Comparison of ENCODE assay signal across 38 cellular contexts in the genomic region with DNA sequence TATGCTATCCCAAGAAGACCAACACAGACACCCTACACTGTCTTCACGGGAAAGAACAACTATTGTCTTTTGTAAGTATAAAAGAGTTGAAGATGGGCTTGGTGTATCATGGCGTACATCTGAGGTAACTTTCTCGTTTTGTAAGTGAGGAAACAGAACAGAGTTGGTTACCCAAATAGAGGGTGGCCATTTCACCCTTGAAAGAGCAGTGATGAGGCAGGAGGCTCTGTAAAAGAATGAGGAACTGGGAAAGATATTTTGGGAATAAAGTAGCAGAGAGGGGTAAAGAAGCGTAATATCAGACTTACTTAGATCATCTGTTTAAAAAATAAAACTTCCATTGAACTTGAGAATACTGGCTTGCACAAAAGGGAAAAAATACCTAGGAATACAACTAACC. TPM values are rescaled to one million over a fixed set of nuclear protein-coding genes. Genes with fewer than 3 reads are reported as not detected.
"Had no signal": no experiment of that assay in that cellular context is flagged by ENCODE, and none has a peak within 500 bp of the region (broad histone marks: within the 10 kb centered on the region; RNA-seq: fewer than 3 reads in every experiment).

No MANE protein-coding gene starts in this region.

- H3K9me3 ChIP-seq: adrenal gland, esophagus squamous epithelium had no signal

- H3K4me1 Mint-ChIP-seq: activated CD4-positive, alpha-beta T cell treated with anti-CD3 and anti-CD28 coated beads for 36 hours; activated CD4-positive, alpha-beta T cell treated with anti-CD3 and anti-CD28 coated beads, Interleukin-2, amount 10 ng/mL, durations not matched to agents 24 days and 14 days; activated CD8-positive, alpha-beta memory T cell treated with anti-CD3 and anti-CD28 coated beads, Interleukin-2, amount 10 ng/mL, durations not matched to agents 7 days and 5 days; activated naive CD4-positive, alpha-beta T cell treated with anti-CD3 and anti-CD28 coated beads, Interleukin-2, amount 50 U/mL, for 24 hours; activated naive CD8-positive, alpha-beta T cell treated with anti-CD3 and anti-CD28 coated beads for 36 hours had no signal

- ATAC-seq: activated CD4-positive, alpha-beta T cell treated with anti-CD3 and anti-CD28 coated beads for 36 hours; activated CD8-positive, alpha-beta memory T cell treated with anti-CD3 and anti-CD28 coated beads, Interleukin-2, amount 10 ng/mL, durations not matched to agents 7 days and 5 days; activated CD8-positive, alpha-beta T cell treated with anti-CD3 and anti-CD28 coated beads, Interleukin-2, amount 10 ng/mL, durations not matched to agents 7 days and 5 days; activated naive CD8-positive, alpha-beta T cell treated with anti-CD3 and anti-CD28 coated beads, Interleukin-2, amount 50 U/mL, for 24 hours; body of pancreas; gastroesophageal sphincter; heart right ventricle had no signal

- H3K36me3 Mint-ChIP-seq: activated CD8-positive, alpha-beta memory T cell treated with anti-CD3 and anti-CD28 coated beads, Interleukin-2, amount 10 ng/mL, durations not matched to agents 7 days and 5 days; activated naive CD4-positive, alpha-beta T cell treated with anti-CD3 and anti-CD28 coated beads, Interleukin-2, amount 50 U/mL, for 24 hours had no signal

- DNase-seq: activated CD4-positive, alpha-beta memory T cell treated with anti-CD3 and anti-CD28 coated beads for 36 hours; activated CD4-positive, alpha-beta T cell treated with anti-CD3 and anti-CD28 coated beads for 36 hours; activated CD4-positive, alpha-beta T cell treated with anti-CD3 and anti-CD28 coated beads, Interleukin-2, amount 10 ng/mL, durations not matched to agents 24 days and 14 days; activated CD4-positive, CD25-positive, alpha-beta regulatory T cell; activated CD4-positive, CD25-positive, alpha-beta regulatory T cell treated with anti-CD3 and anti-CD28 coated beads, Interleukin-2, amount 50 U/mL, for 72 hours; activated CD8-positive, alpha-beta memory T cell treated with anti-CD3 and anti-CD28 coated beads, Interleukin-2, amount 10 ng/mL, durations not matched to agents 7 days and 5 days; activated CD8-positive, alpha-beta memory T cell treated with anti-CD3 and anti-CD28 coated beads, Interleukin-2, amount 50 U/mL, for 4 hours; activated CD8-positive, alpha-beta T cell treated with anti-CD3 and anti-CD28 coated beads, Interleukin-2, amount 10 ng/mL, durations not matched to agents 7 days and 5 days; activated effector memory CD4-positive, alpha-beta T cell treated with anti-CD3 and anti-CD28 coated beads, Interleukin-2, amount 50 U/mL, for 16 hours; activated naive CD4-positive, alpha-beta T cell treated with anti-CD3 and anti-CD28 coated beads for 36 hours; activated naive CD8-positive, alpha-beta T cell treated with anti-CD3 and anti-CD28 coated beads for 36 hours; activated naive CD8-positive, alpha-beta T cell treated with anti-CD3 and anti-CD28 coated beads, Interleukin-2, amount 50 U/mL, for 24 hours; activated T-cell treated with anti-CD3 and anti-CD28 coated beads, Interleukin-2, amount 50 U/mL, for 1 hour; activated T-cell treated with anti-CD3 and anti-CD28 coated beads, Interleukin-2, amount 50 U/mL, for 48 hours; adrenal gland; amygdala; aorta; body of pancreas; cortex of kidney; dermis blood vessel endothelial cell; effector CD8-positive, alpha-beta T cell; esophagus squamous epithelium; foreskin melanocyte; heart right ventricle; T-helper 2 cell; WERI-Rb-1 had no signal

- H3K4me3 ChIP-seq: adrenal gland, body of pancreas, esophagus squamous epithelium, gastroesophageal sphincter, heart right ventricle had no signal

- H3K27ac Mint-ChIP-seq: activated CD4-positive, alpha-beta memory T cell treated with anti-CD3 and anti-CD28 coated beads for 36 hours; activated CD4-positive, alpha-beta T cell treated with anti-CD3 and anti-CD28 coated beads for 36 hours; activated CD4-positive, alpha-beta T cell treated with anti-CD3 and anti-CD28 coated beads, Interleukin-2, amount 10 ng/mL, durations not matched to agents 24 days and 14 days; activated CD8-positive, alpha-beta memory T cell treated with anti-CD3 and anti-CD28 coated beads, Interleukin-2, amount 10 ng/mL, durations not matched to agents 7 days and 5 days; activated CD8-positive, alpha-beta T cell treated with anti-CD3 and anti-CD28 coated beads, Interleukin-2, amount 10 ng/mL, durations not matched to agents 7 days and 5 days; activated naive CD4-positive, alpha-beta T cell treated with anti-CD3 and anti-CD28 coated beads for 36 hours; activated naive CD4-positive, alpha-beta T cell treated with anti-CD3 and anti-CD28 coated beads, Interleukin-2, amount 50 U/mL, for 24 hours; activated naive CD8-positive, alpha-beta T cell treated with anti-CD3 and anti-CD28 coated beads for 36 hours; activated naive CD8-positive, alpha-beta T cell treated with anti-CD3 and anti-CD28 coated beads, Interleukin-2, amount 50 U/mL, for 24 hours; activated T-helper 1 cell treated with anti-CD3 and anti-CD28 coated beads, Interleukin-12 subunit alpha, Interleukin-12 subunit beta, Interleukin-2, Interleukin-4 antibody, amounts not matched to agents 30 ng/mL and 10 ng/mL and 1 ng/mL, durations not matched to agents 14 hours and 24 hours and 36 hours; activated T-helper 2 cell treated with anti-CD3 and anti-CD28 coated beads, Interferon-gamma antibody, Interleukin-2, Interleukin-4, amounts not matched to agents 10 μg/mL and 5 μg/mL and 100 μg/mL, durations not matched to agents 14 hours and 24 hours and 36 hours had no signal

- H3K4me3 Mint-ChIP-seq: activated CD4-positive, alpha-beta memory T cell treated with anti-CD3 and anti-CD28 coated beads for 36 hours; activated CD4-positive, alpha-beta T cell treated with anti-CD3 and anti-CD28 coated beads for 36 hours; activated CD4-positive, alpha-beta T cell treated with anti-CD3 and anti-CD28 coated beads, Interleukin-2, amount 10 ng/mL, durations not matched to agents 24 days and 14 days; activated CD8-positive, alpha-beta memory T cell treated with anti-CD3 and anti-CD28 coated beads, Interleukin-2, amount 10 ng/mL, durations not matched to agents 7 days and 5 days; activated CD8-positive, alpha-beta T cell treated with anti-CD3 and anti-CD28 coated beads, Interleukin-2, amount 10 ng/mL, durations not matched to agents 7 days and 5 days; activated naive CD4-positive, alpha-beta T cell treated with anti-CD3 and anti-CD28 coated beads for 36 hours; activated naive CD4-positive, alpha-beta T cell treated with anti-CD3 and anti-CD28 coated beads, Interleukin-2, amount 50 U/mL, for 24 hours; activated naive CD8-positive, alpha-beta T cell treated with anti-CD3 and anti-CD28 coated beads for 36 hours; activated naive CD8-positive, alpha-beta T cell treated with anti-CD3 and anti-CD28 coated beads, Interleukin-2, amount 50 U/mL, for 24 hours; activated T-helper 1 cell treated with anti-CD3 and anti-CD28 coated beads, Interleukin-12 subunit alpha, Interleukin-12 subunit beta, Interleukin-2, Interleukin-4 antibody, amounts not matched to agents 30 ng/mL and 10 ng/mL and 1 ng/mL, durations not matched to agents 14 hours and 24 hours and 36 hours had no signal

- H3K4me1 ChIP-seq: adrenal gland, body of pancreas, esophagus squamous epithelium, gastroesophageal sphincter, heart right ventricle had no signal

- H3K27ac ChIP-seq: adrenal gland, body of pancreas, epithelial cell of prostate, esophagus squamous epithelium, gastroesophageal sphincter, heart right ventricle, WERI-Rb-1 had no signal

- H3K36me3 ChIP-seq: adrenal gland, esophagus squamous epithelium, gastroesophageal sphincter, heart right ventricle, WERI-Rb-1 had no signal

- H3K27me3 ChIP-seq: adrenal gland, body of pancreas, esophagus squamous epithelium, gastroesophageal sphincter had no signal

- H3K9me3 Mint-ChIP-seq: activated T-helper 1 cell treated with anti-CD3 and anti-CD28 coated beads, Interleukin-12 subunit alpha, Interleukin-12 subunit beta, Interleukin-2, Interleukin-4 antibody, amounts not matched to agents 30 ng/mL and 10 ng/mL and 1 ng/mL, durations not matched to agents 14 hours and 24 hours and 36 hours had no signal

- H3K27me3 Mint-ChIP-seq: activated CD4-positive, alpha-beta T cell treated with anti-CD3 and anti-CD28 coated beads, Interleukin-2, amount 10 ng/mL, durations not matched to agents 24 days and 14 days; activated CD8-positive, alpha-beta memory T cell treated with anti-CD3 and anti-CD28 coated beads, Interleukin-2, amount 10 ng/mL, durations not matched to agents 7 days and 5 days; activated naive CD4-positive, alpha-beta T cell treated with anti-CD3 and anti-CD28 coated beads, Interleukin-2, amount 50 U/mL, for 24 hours; activated naive CD8-positive, alpha-beta T cell treated with anti-CD3 and anti-CD28 coated beads, Interleukin-2, amount 50 U/mL, for 24 hours had no signal

RNA-seq across cellular contexts. Expression of a gene that starts 18.9 kb away (rescaled TPM):
- total RNA-seq: activated CD4-positive, alpha-beta memory T cell treated with anti-CD3 and anti-CD28 coated beads for 36 hours; activated CD4-positive, alpha-beta T cell treated with anti-CD3 and anti-CD28 coated beads for 36 hours; activated CD4-positive, alpha-beta T cell treated with anti-CD3 and anti-CD28 coated beads, Interleukin-2, amount 10 ng/mL, durations not matched to agents 24 days and 14 days; activated CD8-positive, alpha-beta memory T cell treated with anti-CD3 and anti-CD28 coated beads for 36 hours; activated CD8-positive, alpha-beta memory T cell treated with anti-CD3 and anti-CD28 coated beads, Interleukin-2, amount 10 ng/mL, durations not matched to agents 7 days and 5 days; activated CD8-positive, alpha-beta T cell treated with anti-CD3 and anti-CD28 coated beads, Interleukin-2, amount 10 ng/mL, durations not matched to agents 7 days and 5 days; activated naive CD4-positive, alpha-beta T cell treated with anti-CD3 and anti-CD28 coated beads for 36 hours; activated T-helper 1 cell treated with anti-CD3 and anti-CD28 coated beads, Interleukin-12 subunit alpha, Interleukin-12 subunit beta, Interleukin-2, Interleukin-4 antibody, amounts not matched to agents 30 ng/mL and 10 ng/mL and 1 ng/mL, durations not matched to agents 14 hours and 24 hours and 36 hours; activated T-helper 2 cell treated with anti-CD3 and anti-CD28 coated beads, Interferon-gamma antibody, Interleukin-2, Interleukin-4, amounts not matched to agents 10 μg/mL and 5 μg/mL and 100 μg/mL, durations not matched to agents 14 hours and 24 hours and 36 hours; adrenal gland; body of pancreas; chondrocyte; dermis blood vessel endothelial cell; endothelial cell of umbilical vein; fibroblast of lung; fibroblast of villous mesenchyme; glomerular endothelial cell; T-helper 1 cell treated with Interleukin-12 subunit alpha and Interleukin-12 subunit beta and Interleukin-4 antibody, amounts not matched to agents 30 ng/mL and 1 ng/mL, for 36 hours had no signal

RNA-seq across cellular contexts. Expression of a gene that starts 57.4 kb away (rescaled TPM):
- total RNA-seq: body of pancreas, chondrocyte, dermis blood vessel endothelial cell, endothelial cell of umbilical vein, fibroblast of lung, fibroblast of villous mesenchyme, glomerular endothelial cell had no signal
